In genomic region chr4:12852338-12853307, GRCh38 we compare ENCODE assay signal across 8 cellular contexts.
DNase-seq lines count a peak whose midpoint lies in the region; ATAC-seq, FAIRE-seq and TF ChIP-seq lines count a peak whose summit lies in the region.

No MANE protein-coding gene starts in this region.

- H3K27ac ChIP-seq in pancreas, result no peak overlapping the region
- no peak overlapping the region for H3K27ac ChIP-seq in effector memory CD4-positive, alpha-beta T cell (ENCODE audit: insufficient read depth, low read length, poor library complexity, severe bottlenecking)

- H3K27me3 ChIP-seq in pancreas, result peaks cover 0 to 14% (median 0%) of the 10 kb centered on the region in 4 donors
- H3K27me3 ChIP-seq in effector memory CD4-positive, alpha-beta T cell (replicated peaks; ENCODE audit: control insufficient read depth, insufficient read depth, low read length, poor library complexity, severe bottlenecking), result no peaks in the 10 kb centered on the region

- ATAC-seq in GM18519 (IDR thresholded peaks at IDR 0.05; ENCODE audit: low FRiP score, unreplicated experiment), result peak; percentile 50
- ATAC-seq in SK-N-SH treated with all-trans-retinoic acid at 6 μM for 48 hours, result peak; percentile 81
- ATAC-seq in pancreas, result peak; percentile 74 to 97 (median 95)
- ATAC-seq in GM18870 (IDR thresholded peaks at IDR 0.05; ENCODE audit: unreplicated experiment), result no peak

- no peaks in the 10 kb centered on the region for H3K36me3 ChIP-seq in pancreas
- H3K36me3 ChIP-seq in effector memory CD4-positive, alpha-beta T cell (ENCODE audit: control insufficient read depth, insufficient read depth, low read length), result no peaks in the 10 kb centered on the region

- 13 to 16% methylated on average over 8 of the region's 8 CpGs for WGBS in pancreas, 2 donors

- peak; percentile 3 for DNase-seq in MV-4-11 (lab: John Stamatoyannopoulos, UW)
- peak; percentile 1 to 20 for DNase-seq in foreskin fibroblast
- peak in 1 of 6 donors; percentile 9 for DNase-seq in pancreas
- DNase-seq in effector memory CD4-positive, alpha-beta T cell, result no peak

- TF ChIP-seq CTCF in foreskin fibroblast (IDR thresholded peaks at IDR 0.05; ENCODE audit: low read depth, low read length) (peak; percentile 47), pancreas (IDR thresholded peaks at IDR 0.05) (peak; percentile 16 to 57 (median 47))

- no peaks in the 10 kb centered on the region for H3K9me3 ChIP-seq in pancreas
- no peaks in the 10 kb centered on the region for H3K9me3 ChIP-seq in effector memory CD4-positive, alpha-beta T cell (ENCODE audit: control insufficient read depth, low read length)

- intact Hi-C loops in pancreas (cut with DNase I), result loop anchor here in 1 of 3 donors (5.0 kb wide), 1 partner anchor 690 kb away; the partner anchor contains the start of gene NKX3-2

- peak; percentile 85 for FAIRE-seq in A204.1 (lab: Jason Lieb, UNC)
- peak; percentile 81 for FAIRE-seq in pancreas (lab: Jason Lieb, UNC)

- H3K4me1 ChIP-seq in pancreas, result no peaks in the 10 kb centered on the region
- H3K4me1 ChIP-seq in effector memory CD4-positive, alpha-beta T cell (ENCODE audit: control insufficient read depth, insufficient read depth, low read length, poor library complexity, severe bottlenecking), result no peaks in the 10 kb centered on the region

- H3K4me3 ChIP-seq in foreskin fibroblast (ENCODE audit: low read depth in 1 of 2, low read length in 2 of 2) (no peak overlapping the region), pancreas (no peak overlapping the region)
- H3K4me3 ChIP-seq in effector memory CD4-positive, alpha-beta T cell (ENCODE audit: insufficient read depth, low read depth, low read length, poor library complexity, severe bottlenecking), result no peak overlapping the region

TF ChIP-seq in SK-N-SH treated with all-trans-retinoic acid at 6 μM for 48 hours, 23 proteins besides CTCF, POLR2A, EP300 and RAD21:
- TF ChIP-seq, protein P1, sequence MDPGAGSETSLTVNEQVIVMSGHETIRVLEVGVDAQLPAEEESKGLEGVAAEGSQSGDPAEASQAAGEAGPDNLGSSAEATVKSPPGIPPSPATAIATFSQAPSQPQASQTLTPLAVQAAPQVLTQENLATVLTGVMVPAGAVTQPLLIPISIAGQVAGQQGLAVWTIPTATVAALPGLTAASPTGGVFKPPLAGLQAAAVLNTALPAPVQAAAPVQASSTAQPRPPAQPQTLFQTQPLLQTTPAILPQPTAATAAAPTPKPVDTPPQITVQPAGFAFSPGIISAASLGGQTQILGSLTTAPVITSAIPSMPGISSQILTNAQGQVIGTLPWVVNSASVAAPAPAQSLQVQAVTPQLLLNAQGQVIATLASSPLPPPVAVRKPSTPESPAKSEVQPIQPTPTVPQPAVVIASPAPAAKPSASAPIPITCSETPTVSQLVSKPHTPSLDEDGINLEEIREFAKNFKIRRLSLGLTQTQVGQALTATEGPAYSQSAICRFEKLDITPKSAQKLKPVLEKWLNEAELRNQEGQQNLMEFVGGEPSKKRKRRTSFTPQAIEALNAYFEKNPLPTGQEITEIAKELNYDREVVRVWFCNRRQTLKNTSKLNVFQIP (CRISPR knock-in tag; IDR thresholded peaks at IDR 0.05; ENCODE audit: borderline replicate concordance, low read depth), result no peak
- TF ChIP-seq OSR1 (CRISPR knock-in tag; IDR thresholded peaks at IDR 0.05), result no peak
- no peak for TF ChIP-seq PPARA (CRISPR knock-in tag; IDR thresholded peaks at IDR 0.05; ENCODE audit: borderline replicate concordance)
- no peak for TF ChIP-seq ESRRG (CRISPR knock-in tag; IDR thresholded peaks at IDR 0.05)
- no peak for TF ChIP-seq ZNF8 (CRISPR knock-in tag; IDR thresholded peaks at IDR 0.05)
- TF ChIP-seq ISL1 (CRISPR knock-in tag; IDR thresholded peaks at IDR 0.05), result no peak
- TF ChIP-seq, protein P2, sequence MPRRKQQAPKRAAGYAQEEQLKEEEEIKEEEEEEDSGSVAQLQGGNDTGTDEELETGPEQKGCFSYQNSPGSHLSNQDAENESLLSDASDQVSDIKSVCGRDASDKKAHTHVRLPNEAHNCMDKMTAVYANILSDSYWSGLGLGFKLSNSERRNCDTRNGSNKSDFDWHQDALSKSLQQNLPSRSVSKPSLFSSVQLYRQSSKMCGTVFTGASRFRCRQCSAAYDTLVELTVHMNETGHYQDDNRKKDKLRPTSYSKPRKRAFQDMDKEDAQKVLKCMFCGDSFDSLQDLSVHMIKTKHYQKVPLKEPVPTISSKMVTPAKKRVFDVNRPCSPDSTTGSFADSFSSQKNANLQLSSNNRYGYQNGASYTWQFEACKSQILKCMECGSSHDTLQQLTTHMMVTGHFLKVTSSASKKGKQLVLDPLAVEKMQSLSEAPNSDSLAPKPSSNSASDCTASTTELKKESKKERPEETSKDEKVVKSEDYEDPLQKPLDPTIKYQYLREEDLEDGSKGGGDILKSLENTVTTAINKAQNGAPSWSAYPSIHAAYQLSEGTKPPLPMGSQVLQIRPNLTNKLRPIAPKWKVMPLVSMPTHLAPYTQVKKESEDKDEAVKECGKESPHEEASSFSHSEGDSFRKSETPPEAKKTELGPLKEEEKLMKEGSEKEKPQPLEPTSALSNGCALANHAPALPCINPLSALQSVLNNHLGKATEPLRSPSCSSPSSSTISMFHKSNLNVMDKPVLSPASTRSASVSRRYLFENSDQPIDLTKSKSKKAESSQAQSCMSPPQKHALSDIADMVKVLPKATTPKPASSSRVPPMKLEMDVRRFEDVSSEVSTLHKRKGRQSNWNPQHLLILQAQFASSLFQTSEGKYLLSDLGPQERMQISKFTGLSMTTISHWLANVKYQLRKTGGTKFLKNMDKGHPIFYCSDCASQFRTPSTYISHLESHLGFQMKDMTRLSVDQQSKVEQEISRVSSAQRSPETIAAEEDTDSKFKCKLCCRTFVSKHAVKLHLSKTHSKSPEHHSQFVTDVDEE (CRISPR knock-in tag; IDR thresholded peaks at IDR 0.05), result no peak
- TF ChIP-seq GLIS3 (CRISPR knock-in tag; IDR thresholded peaks at IDR 0.05), result no peak
- no peak for TF ChIP-seq SNAI2 (CRISPR knock-in tag; IDR thresholded peaks at IDR 0.05)
- TF ChIP-seq CREB5 (CRISPR knock-in tag; IDR thresholded peaks at IDR 0.05; ENCODE audit: low read depth), result no peak
- no peak for TF ChIP-seq RARB (CRISPR knock-in tag; IDR thresholded peaks at IDR 0.05)
- no peak for TF ChIP-seq ZFP3 (CRISPR knock-in tag; IDR thresholded peaks at IDR 0.05)
- no peak for TF ChIP-seq ZC3H10 (CRISPR knock-in tag; IDR thresholded peaks at IDR 0.05)
- no peak for TF ChIP-seq CSDC2 (CRISPR knock-in tag; IDR thresholded peaks at IDR 0.05)
- no peak for TF ChIP-seq TOX (CRISPR knock-in tag; IDR thresholded peaks at IDR 0.05; ENCODE audit: borderline replicate concordance)
- TF ChIP-seq, protein P3, sequence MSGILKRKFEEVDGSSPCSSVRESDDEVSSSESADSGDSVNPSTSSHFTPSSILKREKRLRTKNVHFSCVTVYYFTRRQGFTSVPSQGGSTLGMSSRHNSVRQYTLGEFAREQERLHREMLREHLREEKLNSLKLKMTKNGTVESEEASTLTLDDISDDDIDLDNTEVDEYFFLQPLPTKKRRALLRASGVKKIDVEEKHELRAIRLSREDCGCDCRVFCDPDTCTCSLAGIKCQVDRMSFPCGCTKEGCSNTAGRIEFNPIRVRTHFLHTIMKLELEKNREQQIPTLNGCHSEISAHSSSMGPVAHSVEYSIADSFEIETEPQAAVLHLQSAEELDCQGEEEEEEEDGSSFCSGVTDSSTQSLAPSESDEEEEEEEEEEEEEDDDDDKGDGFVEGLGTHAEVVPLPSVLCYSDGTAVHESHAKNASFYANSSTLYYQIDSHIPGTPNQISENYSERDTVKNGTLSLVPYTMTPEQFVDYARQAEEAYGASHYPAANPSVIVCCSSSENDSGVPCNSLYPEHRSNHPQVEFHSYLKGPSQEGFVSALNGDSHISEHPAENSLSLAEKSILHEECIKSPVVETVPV (CRISPR knock-in tag; IDR thresholded peaks at IDR 0.05), result no peak
- no peak for TF ChIP-seq ZNF70 (CRISPR knock-in tag; IDR thresholded peaks at IDR 0.05)
- no peak for TF ChIP-seq TCF4 (CRISPR knock-in tag; IDR thresholded peaks at IDR 0.05; ENCODE audit: borderline replicate concordance)
- TF ChIP-seq ARNTL (CRISPR knock-in tag; IDR thresholded peaks at IDR 0.05; ENCODE audit: borderline replicate concordance, low read depth), result no peak

Comparison
In these comparisons a context has a peak if more than half of its experiments do, and no peak if none do; other contexts are left out.
1. DNase-seq: peak in MV-4-11 (single experiment) and foreskin fibroblast (2 of 2); none in effector memory CD4-positive, alpha-beta T cell (0 of 3).